25 cellular contexts compared by ENCODE assay signal in the genomic region with DNA sequence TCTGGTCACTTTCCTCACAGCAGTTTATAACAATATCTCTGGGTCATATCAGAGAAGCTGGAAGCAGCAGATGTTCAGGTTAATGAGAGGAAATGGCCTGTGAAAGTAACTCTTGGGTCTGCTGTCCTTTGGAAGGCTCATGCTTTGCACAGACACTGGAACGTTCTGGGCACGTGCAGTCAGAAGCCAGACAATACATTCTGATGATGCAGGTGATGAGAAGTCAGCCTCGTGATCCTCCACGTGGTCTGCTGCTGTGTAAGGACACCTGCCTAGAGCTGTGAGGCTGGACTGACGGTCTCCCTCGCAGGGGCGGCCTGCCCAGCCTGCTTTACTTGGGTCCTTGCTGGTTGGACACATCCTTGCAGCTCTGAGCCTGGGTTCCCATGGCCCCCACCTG. TPM values are rescaled to one million over a fixed set of nuclear protein-coding genes. Genes with fewer than 3 reads are reported as not detected.
DNase-seq lines count a peak whose midpoint lies in the region; ATAC-seq, FAIRE-seq and TF ChIP-seq lines count a peak whose summit lies in the region.
"Had no signal": no experiment of that assay in that cellular context is flagged by ENCODE, and none has a peak within 500 bp of the region (broad histone marks: within the 10 kb centered on the region; RNA-seq: fewer than 3 reads in every experiment).

No MANE protein-coding gene starts in this region.

- CTCF ChIA-PET in CD8-positive, alpha-beta T cell (lab: Charles Lee), result interaction anchor here (0.6 to 2.3 kb wide), 6 partner anchors 10 to 350 kb away, joined by 3 to 7 read pairs (median 5); no protein-coding TSS in a partner anchor
- CTCF ChIA-PET in HEK293 (lab: Yijun Ruan, JAX), result interaction anchor here (0.5 to 1.5 kb wide), 5 partner anchors 13 to 399 kb away, joined by 3 to 9 read pairs (median 3); no protein-coding TSS in a partner anchor

- H3K14ac ChIP-seq in mesenchymal stem cell (ENCODE audit: low read length in 2 of 2), result peak overlapping the region in 1 of 2 experiments; percentile 85

- H2AK5ac ChIP-seq in mesenchymal stem cell (ENCODE audit: low read length, severe bottlenecking), result no peak overlapping the region

- H3K4me3 ChIP-seq in CD8-positive, alpha-beta T cell (ENCODE audit: low read depth, low read length), result no peak overlapping the region
- H3K4me3 ChIP-seq in HEK293 (ENCODE audit: low read depth, low read length) (no peak overlapping the region), astrocyte (ENCODE audit: insufficient read depth, low read depth, low read length) (no peak overlapping the region), mesenchymal stem cell (ENCODE audit: insufficient read depth in 1 of 2, low read depth in 1 of 2, low read length in 2 of 2) (no peak overlapping the region)
- no peak overlapping the region for H3K4me3 ChIP-seq in effector memory CD4-positive, alpha-beta T cell (ENCODE audit: insufficient read depth, low read depth, low read length, poor library complexity, severe bottlenecking)
- H3K4me3 ChIP-seq: body of pancreas, GM12878, psoas muscle, sigmoid colon had no signal

- peaks cover 5% of the 10 kb centered on the region for H3K36me3 ChIP-seq in CD8-positive, alpha-beta T cell (ENCODE audit: insufficient read depth, low read length)
- H3K36me3 ChIP-seq in HEK293 (ENCODE audit: control insufficient read depth in 2 of 2, insufficient read depth in 1 of 2, low read length in 2 of 2) (peaks cover 0 to 79% of the 10 kb centered on the region in 2 experiments; a peak in 2 of 3 replicates), astrocyte (ENCODE audit: insufficient read depth, low read length) (peaks cover 2% of the 10 kb centered on the region), mesenchymal stem cell (ENCODE audit: control insufficient read depth in 1 of 2, insufficient read depth in 2 of 2, low read depth in 1 of 2, low read length in 2 of 2) (peaks cover 59 to 68% of the 10 kb centered on the region in 2 experiments)
- H3K36me3 ChIP-seq in effector memory CD4-positive, alpha-beta T cell (ENCODE audit: control insufficient read depth, insufficient read depth, low read length), result peaks cover 13% of the 10 kb centered on the region

- no peak overlapping the region for H3K4me2 ChIP-seq in astrocyte (ENCODE audit: low read length)
- no peak overlapping the region for H3K4me2 ChIP-seq in mesenchymal stem cell (ENCODE audit: low read length, poor library complexity, severe bottlenecking)

- H3K4me3 Mint-ChIP-seq in CD8-positive, alpha-beta T cell, result no peak overlapping the region
- no peak overlapping the region for H3K4me3 Mint-ChIP-seq in astrocyte (ENCODE audit: unreplicated experiment)
- H3K4me3 Mint-ChIP-seq: activated CD8-positive, alpha-beta T cell treated with anti-CD3 and anti-CD28 coated beads for 36 hours; CD14-positive monocyte; naive B cell; stimulated activated memory B cell treated with anti-CD40 and anti-IgM and Interleukin-4, amounts not matched to agents 10 μg/mL and 1 μg/mL and 100 μg/mL, for 72 hours had no signal

- in situ Hi-C loops in KBM-7 (cut with MboI; ENCODE audit: low pct_unique_long_range_greater_than_20kb, low sequenced_read_pairs), result no loop called here

- peaks cover 42% of the 10 kb centered on the region for H4K20me1 ChIP-seq in astrocyte (ENCODE audit: insufficient read depth, low read length)

- POLR2A ChIA-PET in CD8-positive, alpha-beta T cell (lab: Charles Lee), result interaction anchor here (1.0 kb wide), 1 partner anchor 10 kb away, joined by 3 read pairs; no protein-coding TSS in a partner anchor
- POLR2A ChIA-PET in HEK293 (lab: Yijun Ruan, JAX), result no interaction called here

- 91% methylated on average over 7 of the region's 7 CpGs for WGBS in mesenchymal stem cell

- no peak overlapping the region for H3K27ac ChIP-seq in CD8-positive, alpha-beta T cell (ENCODE audit: low read depth, low read length)
- H3K27ac ChIP-seq in HEK293 (ENCODE audit: extremely low read depth, low read depth, low read length) (no peak overlapping the region), astrocyte (ENCODE audit: low read depth, low read length) (no peak overlapping the region), mesenchymal stem cell (ENCODE audit: low read length, poor library complexity, severe bottlenecking) (no peak overlapping the region)
- no peak overlapping the region for H3K27ac ChIP-seq in effector memory CD4-positive, alpha-beta T cell (ENCODE audit: insufficient read depth, low read length, poor library complexity, severe bottlenecking)
- H3K27ac ChIP-seq: body of pancreas, psoas muscle, sigmoid colon had no signal

- H3K4me1 Mint-ChIP-seq in CD8-positive, alpha-beta T cell (ENCODE audit: low read depth), result peaks cover 44% of the 10 kb centered on the region
- peaks cover 27% of the 10 kb centered on the region for H3K4me1 Mint-ChIP-seq in astrocyte (ENCODE audit: low read depth, unreplicated experiment)

- H3K27ac Mint-ChIP-seq in CD8-positive, alpha-beta T cell, result peak overlapping the region; percentile 60
- no peak overlapping the region for H3K27ac Mint-ChIP-seq in astrocyte (ENCODE audit: unreplicated experiment)
- H3K27ac Mint-ChIP-seq: naive B cell; stimulated activated memory B cell treated with anti-CD40 and anti-IgM and Interleukin-4, amounts not matched to agents 10 μg/mL and 1 μg/mL and 100 μg/mL, for 72 hours had no signal

- H3K4me1 ChIP-seq in CD8-positive, alpha-beta T cell (ENCODE audit: insufficient read depth, low read length), result peaks cover 38% of the 10 kb centered on the region
- no peaks in the 10 kb centered on the region for H3K4me1 ChIP-seq in HEK293 (ENCODE audit: control insufficient read depth, insufficient read depth, low read length)
- peaks cover 17% of the 10 kb centered on the region for H3K4me1 ChIP-seq in astrocyte (ENCODE audit: insufficient read depth, low read length)
- peaks cover 35% of the 10 kb centered on the region for H3K4me1 ChIP-seq in mesenchymal stem cell (ENCODE audit: control insufficient read depth, insufficient read depth, low read depth, low read length)
- no peaks in the 10 kb centered on the region for H3K4me1 ChIP-seq in effector memory CD4-positive, alpha-beta T cell (ENCODE audit: control insufficient read depth, insufficient read depth, low read length, poor library complexity, severe bottlenecking)
- H3K4me1 ChIP-seq: body of pancreas had no signal

- no peak for TF ChIP-seq CTCF in CD8-positive, alpha-beta T cell (IDR thresholded peaks at IDR 0.05)
- TF ChIP-seq CTCF in HEK293 (tag by site-specific recombination; IDR thresholded peaks at IDR 0.05) (no peak), astrocyte (IDR thresholded peaks at IDR 0.05; ENCODE audit: insufficient read depth, low read depth, low read length) (no peak)

- no peak overlapping the region for H2AFZ ChIP-seq in astrocyte (ENCODE audit: low read depth, low read length)
- H2AFZ ChIP-seq in mesenchymal stem cell (ENCODE audit: low read depth, low read length), result no peak overlapping the region

- no peak overlapping the region for H2BK5ac ChIP-seq in mesenchymal stem cell (ENCODE audit: low read depth, low read length, poor library complexity, severe bottlenecking)

- H4K91ac ChIP-seq in mesenchymal stem cell (ENCODE audit: low read length), result peak overlapping the region; percentile 81

- H2BK120ac ChIP-seq in mesenchymal stem cell (ENCODE audit: low read depth, low read length), result no peak overlapping the region

- H3K79me2 ChIP-seq in astrocyte (ENCODE audit: insufficient read depth, low read length), result peaks cover 7% of the 10 kb centered on the region

- H3K9ac ChIP-seq in astrocyte (ENCODE audit: low read length) (no peak overlapping the region), mesenchymal stem cell (ENCODE audit: low read length) (no peak overlapping the region)

- no peak for ATAC-seq in CD8-positive, alpha-beta T cell
- no peak for ATAC-seq in HG02885 (IDR thresholded peaks at IDR 0.05; ENCODE audit: poor library complexity, unreplicated experiment)
- ATAC-seq: activated CD8-positive, alpha-beta T cell treated with anti-CD3 and anti-CD28 coated beads for 36 hours; body of pancreas; GM12878; stimulated activated memory B cell treated with anti-CD40 and anti-IgM and Interleukin-4, amounts not matched to agents 10 μg/mL and 1 μg/mL and 100 μg/mL, for 72 hours had no signal

- no peaks in the 10 kb centered on the region for H3K9me3 Mint-ChIP-seq in CD8-positive, alpha-beta T cell
- H3K9me3 Mint-ChIP-seq in astrocyte (ENCODE audit: unreplicated experiment), result no peaks in the 10 kb centered on the region
- H3K9me3 Mint-ChIP-seq: activated CD8-positive, alpha-beta T cell treated with anti-CD3 and anti-CD28 coated beads for 36 hours; naive B cell; stimulated activated memory B cell treated with anti-CD40 and anti-IgM and Interleukin-4, amounts not matched to agents 10 μg/mL and 1 μg/mL and 100 μg/mL, for 72 hours had no signal

- peak overlapping the region; percentile 89 for H4K8ac ChIP-seq in mesenchymal stem cell (ENCODE audit: low read length)

- H3K27me3 Mint-ChIP-seq in CD8-positive, alpha-beta T cell (ENCODE audit: low read depth), result no peaks in the 10 kb centered on the region
- H3K27me3 Mint-ChIP-seq in astrocyte (ENCODE audit: low read depth, unreplicated experiment), result no peaks in the 10 kb centered on the region
- H3K27me3 Mint-ChIP-seq: activated CD8-positive, alpha-beta T cell treated with anti-CD3 and anti-CD28 coated beads for 36 hours; naive B cell; stimulated activated memory B cell treated with anti-CD40 and anti-IgM and Interleukin-4, amounts not matched to agents 10 μg/mL and 1 μg/mL and 100 μg/mL, for 72 hours had no signal

- H3K79me1 ChIP-seq in mesenchymal stem cell (replicated peaks; ENCODE audit: low read length, poor library complexity, severe bottlenecking), result peaks cover 46% of the 10 kb centered on the region

- no peaks in the 10 kb centered on the region for H3K9me3 ChIP-seq in CD8-positive, alpha-beta T cell (ENCODE audit: low read length)
- H3K9me3 ChIP-seq in HEK293 (ENCODE audit: control insufficient read depth, insufficient read depth, low read depth, low read length) (no peaks in the 10 kb centered on the region), astrocyte (ENCODE audit: insufficient read depth, low read depth, low read length) (no peaks in the 10 kb centered on the region), mesenchymal stem cell (ENCODE audit: control insufficient read depth, low read length) (no peaks in the 10 kb centered on the region)
- H3K9me3 ChIP-seq in effector memory CD4-positive, alpha-beta T cell (ENCODE audit: control insufficient read depth, low read length), result no peaks in the 10 kb centered on the region
- H3K9me3 ChIP-seq: body of pancreas, psoas muscle, sigmoid colon had no signal

- H3K27me3 ChIP-seq in CD8-positive, alpha-beta T cell (ENCODE audit: insufficient read depth, low read length), result no peaks in the 10 kb centered on the region
- no peaks in the 10 kb centered on the region for H3K27me3 ChIP-seq in astrocyte (ENCODE audit: insufficient read depth, low read length)
- H3K27me3 ChIP-seq in mesenchymal stem cell (ENCODE audit: control insufficient read depth in 1 of 2, insufficient read depth in 1 of 2, low read length in 2 of 2), result no peaks in the 10 kb centered on the region
- H3K27me3 ChIP-seq in effector memory CD4-positive, alpha-beta T cell (replicated peaks; ENCODE audit: control insufficient read depth, insufficient read depth, low read length, poor library complexity, severe bottlenecking), result no peaks in the 10 kb centered on the region
- H3K27me3 ChIP-seq: body of pancreas, sigmoid colon had no signal

- H2BK15ac ChIP-seq in mesenchymal stem cell (ENCODE audit: low read depth, poor library complexity, severe bottlenecking), result no peak overlapping the region

- peak; percentile 39 for FAIRE-seq in astrocyte (lab: Jason Lieb, UNC)
- FAIRE-seq: D721Med, GM12878 had no signal

- H3K4ac ChIP-seq in mesenchymal stem cell (ENCODE audit: low read depth in 1 of 2, low read length in 2 of 2), result peak overlapping the region; percentile 37 to 75

- peak overlapping the region; percentile 49 to 75 for H2BK12ac ChIP-seq in mesenchymal stem cell (ENCODE audit: low read length in 2 of 2)

- intact Hi-C loops in CD8-positive, alpha-beta T cell (cut with DNase I, micrococcal nuclease), result no loop called here

- no peak for DNase-seq in CD8-positive, alpha-beta T cell
- no peak for DNase-seq in astrocyte (ENCODE audit: low read depth)
- DNase-seq in mesenchymal stem cell, result no peak
- DNase-seq in KBM-7, result no peak
- no peak for DNase-seq in effector memory CD4-positive, alpha-beta T cell
- DNase-seq: activated CD4-positive, CD25-positive, alpha-beta regulatory T cell treated with anti-CD3 and anti-CD28 coated beads, Interleukin-2, amount 50 U/mL, for 72 hours; activated CD8-positive, alpha-beta T cell treated with anti-CD3 and anti-CD28 coated beads for 36 hours; activated gamma-delta T cell; activated T-cell treated with anti-CD3 and anti-CD28 coated beads, Interleukin-2, amount 50 U/mL, for 1 hour; body of pancreas; foreskin fibroblast; kidney glomerular epithelial cell; naive B cell; NCI-H524; nucleus accumbens; sigmoid colon; stimulated activated CD4-positive, alpha-beta T cell treated with anti-CD3 and anti-CD28 coated beads, Interleukin-4, amount 100 ng/mL, for 24 hours; T-helper 1 cell had no signal

- no peak overlapping the region for H3K23ac ChIP-seq in mesenchymal stem cell (ENCODE audit: low read length in 2 of 2)

- peak overlapping the region; percentile 69 to 80 for H3K18ac ChIP-seq in mesenchymal stem cell (ENCODE audit: low read depth in 1 of 2, low read length in 2 of 2)

- H3K36me3 Mint-ChIP-seq in CD8-positive, alpha-beta T cell, result peaks cover 46% of the 10 kb centered on the region
- peaks cover 27% of the 10 kb centered on the region for H3K36me3 Mint-ChIP-seq in astrocyte (ENCODE audit: low read depth, unreplicated experiment)

RNA-seq across cellular contexts. Expression of gene ADORA2A, which starts 18.8 kb away (rescaled TPM):
- 10 to 100 TPM; 15.9 to 17.2 TPM for total RNA-seq in CD8-positive, alpha-beta T cell
- total RNA-seq in astrocyte, result 2.2 and 3.9 TPM in 2 replicates
- 1.0 TPM for polyA plus RNA-seq in mesenchymal stem cell (2013, experiment 1 of 2)
- polyA plus RNA-seq in mesenchymal stem cell (2013, experiment 2 of 2), result 1.1 TPM
